35 cellular contexts compared by ENCODE assay signal in genomic region chr21:20537162-20537561, GRCh38.
A peak's percentile ranks its signal among the peaks of the same experiment; 100 is the strongest.
DNase-seq lines count a peak whose midpoint lies in the region; ATAC-seq, FAIRE-seq and TF ChIP-seq lines count a peak whose summit lies in the region.
"Had no signal": no experiment of that assay in that cellular context is flagged by ENCODE, and none has a peak within 500 bp of the region (broad histone marks: within the 10 kb centered on the region; RNA-seq: fewer than 3 reads in every experiment).

No MANE protein-coding gene starts in this region.

- no peak overlapping the region for H3K18ac ChIP-seq in IMR-90 (ENCODE audit: low read depth, low read length)

- H4K5ac ChIP-seq in IMR-90 (ENCODE audit: low read depth, low read length), result no peak overlapping the region

- no peak overlapping the region for H3K56ac ChIP-seq in IMR-90 (ENCODE audit: extremely low read depth, insufficient read depth, low read length)

- TF ChIP-seq CTCF in HepG2 (CRISPR knock-in tag; IDR thresholded peaks at IDR 0.05) (no peak), right lobe of liver (IDR thresholded peaks at IDR 0.05) (no peak), IMR-90 (conservative IDR thresholded peaks at IDR 0.05; ENCODE audit: low read depth, low read length) (no peak), K562 (IDR thresholded peaks at IDR 0.05 in 2 of 3, conservative IDR thresholded peaks at IDR 0.05 in 1 of 3; ENCODE audit: insufficient read depth in 2 of 3, low read depth in 1 of 3, low read length in 3 of 3) (no peak), hepatocyte (IDR thresholded peaks at IDR 0.05; ENCODE audit: poor library complexity) (no peak)

- no peak overlapping the region for H2AK5ac ChIP-seq in IMR-90 (ENCODE audit: low read depth, low read length)

- H3K79me1 ChIP-seq in IMR-90 (ENCODE audit: low read depth in 1 of 2, low read length in 2 of 2), result no peaks in the 10 kb centered on the region

- BruUV-seq in HepG2 (replicated peaks; lab: Mats Ljungman, UMichigan), result no TSS peak
- BruUV-seq in IMR-90 (replicated peaks; lab: Mats Ljungman, UMichigan), result no TSS peak
- no TSS peak for BruUV-seq in K562 (replicated peaks; lab: Mats Ljungman, UMichigan)

- no peak overlapping the region for H3K14ac ChIP-seq in IMR-90 (replicated peaks; ENCODE audit: low read depth, low read length)

- POLR2A ChIA-PET in HepG2 (lab: Yijun Ruan, JAX), result no interaction called here
- POLR2A ChIA-PET in IMR-90 (lab: Charles Lee; ENCODE audit: unreplicated experiment), result no interaction called here
- POLR2A ChIA-PET in K562 (lab: Yijun Ruan, JAX), result no interaction called here

- H2BK15ac ChIP-seq in IMR-90 (ENCODE audit: low read depth, low read length), result no peak overlapping the region

- ATAC-seq in HepG2 (no peak), right lobe of liver (no peak), IMR-90 (ENCODE audit: low read depth) (no peak), K562 (no peak)
- ATAC-seq: A549; CD8-positive, alpha-beta T cell had no signal

- DNase-seq in HepG2 (ENCODE audit: low spot score) (no peak), right lobe of liver (no peak), IMR-90 (no peak), K562 (ENCODE audit: extremely low read depth in 1 of 4, low spot score in 3 of 4) (no peak), hepatocyte (ENCODE audit: low spot score) (no peak), NCI-H1092 treated with DMSO at 0.1 percent for 48 hours (lab: John Stamatoyannopoulos, UW) (no peak)
- no peak for DNase-seq in stimulated activated CD4-positive, alpha-beta T cell treated with anti-CD3 and anti-CD28 coated beads, Interleukin-4, amount 100 ng/mL, for 1 hour
- DNase-seq: 8988T; ACHN; AML-193; BE2C; C1 segment of cervical spinal cord; Caco-2; Calu3; CD4-positive, alpha-beta memory T cell; CD4-positive, alpha-beta T cell; CD4-positive, CD25-positive, alpha-beta regulatory T cell; CD8-positive, alpha-beta memory T cell; CD8-positive, alpha-beta T cell; COR-L47; DMS 273 treated with DMSO at 0.1 percent for 48 hours; DMS153; DMS53; DMS79; DMS79 treated with DMSO at 0.1 percent for 48 hours; DND-41; EL had no signal

- no peak overlapping the region for H3K9ac ChIP-seq in HepG2 (ENCODE audit: insufficient read depth, low read depth, low read length)
- H3K9ac ChIP-seq in IMR-90 (ENCODE audit: low read depth, low read length), result no peak overlapping the region
- H3K9ac ChIP-seq in K562 (ENCODE audit: insufficient read depth in 1 of 2, low read depth in 2 of 2, low read length in 2 of 2), result no peak overlapping the region
- no peak overlapping the region for H3K9ac ChIP-seq in stomach smooth muscle (ENCODE audit: low read length in 2 of 2)
- H3K9ac ChIP-seq: BLaER1; BLaER1 treated with 17β-estradiol and CSF1 and Interleukin-3, amounts not matched to agents 10 nM and 100 nM had no signal

- in situ Hi-C loops in HepG2 (cut with HindIII; ENCODE audit: extremely low pct_ligation_motif_present, low pct_unique_long_range_greater_than_20kb), result no loop called here
- in situ Hi-C loops in IMR-90 (cut with MboI; ENCODE audit: low sequenced_read_pairs), result no loop called here
- in situ Hi-C loops in K562 (cut with MboI), result no loop called here

- H2AFZ ChIP-seq in HepG2 (ENCODE audit: low read length) (no peak overlapping the region), IMR-90 (replicated peaks; ENCODE audit: low read length, poor library complexity) (no peak overlapping the region), K562 (ENCODE audit: low read depth, low read length) (no peak overlapping the region), hepatocyte (no peak overlapping the region)

- no peak for TF ChIP-seq EP300 in HepG2 (IDR thresholded peaks at IDR 0.05; ENCODE audit: low read depth in 2 of 2, low read length in 2 of 2)
- no peak for TF ChIP-seq EP300 in HepG2 (CRISPR knock-in tag; IDR thresholded peaks at IDR 0.05; ENCODE audit: borderline replicate concordance)
- TF ChIP-seq EP300 in K562 (IDR thresholded peaks at IDR 0.05; ENCODE audit: low read length), result no peak

- H3K4me3 ChIP-seq in HepG2 (replicated peaks in 1 of 3; ENCODE audit: insufficient read depth in 1 of 3, low read depth in 2 of 3, low read length in 3 of 3) (no peak overlapping the region), right lobe of liver (no peak overlapping the region), IMR-90 (ENCODE audit: insufficient read depth, low read depth, low read length) (no peak overlapping the region), K562 (no peak overlapping the region), stomach smooth muscle (ENCODE audit: low read length in 2 of 2) (no peak overlapping the region), hepatocyte (no peak overlapping the region)
- H3K4me3 ChIP-seq: A549; BLaER1; BLaER1 treated with 17β-estradiol and CSF1 and Interleukin-3, amounts not matched to agents 10 nM and 100 nM had no signal

- H3K9me2 ChIP-seq in hepatocyte (replicated peaks; ENCODE audit: insufficient read depth), result no peaks in the 10 kb centered on the region

- H2BK20ac ChIP-seq in IMR-90 (ENCODE audit: low read depth, low read length), result no peak overlapping the region

- H2AK9ac ChIP-seq in IMR-90 (replicated peaks; ENCODE audit: low read depth, low read length, poor library complexity), result no peak overlapping the region

- H2BK120ac ChIP-seq in IMR-90 (ENCODE audit: low read depth, low read length), result no peak overlapping the region

- H3K4me1 ChIP-seq in HepG2 (ENCODE audit: insufficient read depth, low read length) (no peaks in the 10 kb centered on the region), right lobe of liver (no peaks in the 10 kb centered on the region), IMR-90 (ENCODE audit: control insufficient read depth, insufficient read depth, low read length) (no peaks in the 10 kb centered on the region), K562 (replicated peaks in 1 of 2; ENCODE audit: control insufficient read depth in 2 of 2, insufficient read depth in 2 of 2, low read length in 2 of 2) (no peaks in the 10 kb centered on the region), stomach smooth muscle (ENCODE audit: control insufficient read depth, insufficient read depth, low read length) (no peaks in the 10 kb centered on the region), hepatocyte (ENCODE audit: insufficient read depth) (no peaks in the 10 kb centered on the region)
- H3K4me1 ChIP-seq: A549, BE2C, BLaER1, Caco-2 had no signal

- H2BK5ac ChIP-seq in IMR-90 (ENCODE audit: low read depth, low read length, poor library complexity, severe bottlenecking), result no peak overlapping the region

- 4% methylated on average over 1 of the region's 1 CpG for WGBS in HepG2 (ENCODE audit: low lambda C conversion rate)
- WGBS in right lobe of liver (ENCODE audit: insufficient coverage, low coverage, low lambda C conversion rate, missing lambda C conversion rate), result 73% methylated on average over 1 of the region's 1 CpG
- WGBS in IMR-90 (ENCODE audit: extremely low coverage in 2 of 2, insufficient read length in 1 of 2), 2 experiments, result no CpG with 5 or more reads among the region's 1 CpG
- WGBS in K562 (ENCODE audit: insufficient coverage, low coverage, missing lambda C conversion rate), result 33% methylated on average over 1 of the region's 1 CpG
- 100% methylated on average over 1 of the region's 1 CpG for WGBS in hepatocyte (ENCODE audit: low lambda C conversion rate, missing lambda C conversion rate)

- intact Hi-C loops in HepG2 (cut with micrococcal nuclease; ENCODE audit: unreplicated experiment) (no loop called here), right lobe of liver (cut with DNase I) (no loop called here), IMR-90 (cut with micrococcal nuclease) (no loop called here), K562 (cut with micrococcal nuclease) (no loop called here)

- H3K4me2 ChIP-seq in HepG2 (ENCODE audit: low read depth, low read length) (no peak overlapping the region), IMR-90 (ENCODE audit: low read depth, low read length) (no peak overlapping the region), K562 (ENCODE audit: insufficient read depth, low read length) (no peak overlapping the region), hepatocyte (no peak overlapping the region)
- H3K4me2 ChIP-seq: A549, BLaER1 had no signal

- dilution Hi-C loops in IMR-90 (cut with HindIII; ENCODE audit: low sequenced_read_pairs, unreplicated experiment), result no loop called here

- no peaks in the 10 kb centered on the region for H3K36me3 ChIP-seq in HepG2 (replicated peaks in 1 of 2; ENCODE audit: control insufficient read depth in 1 of 2, insufficient read depth in 2 of 2, low read length in 2 of 2)
- no peaks in the 10 kb centered on the region for H3K36me3 ChIP-seq in right lobe of liver
- H3K36me3 ChIP-seq in IMR-90 (ENCODE audit: control insufficient read depth, insufficient read depth, low read length), result no peaks in the 10 kb centered on the region
- H3K36me3 ChIP-seq in K562 (ENCODE audit: control insufficient read depth, insufficient read depth, low read length), result no peaks in the 10 kb centered on the region
- H3K36me3 ChIP-seq in stomach smooth muscle (ENCODE audit: control insufficient read depth in 2 of 2, insufficient read depth in 2 of 2, low read length in 2 of 2), result no peaks in the 10 kb centered on the region
- H3K36me3 ChIP-seq in hepatocyte (replicated peaks; ENCODE audit: insufficient read depth, low read depth), result no peaks in the 10 kb centered on the region
- H3K36me3 ChIP-seq: BE2C; BLaER1; BLaER1 treated with 17β-estradiol and CSF1 and Interleukin-3, amounts not matched to agents 10 nM and 100 nM had no signal

- TF ChIP-seq RAD21 in HepG2 (CRISPR knock-in tag; IDR thresholded peaks at IDR 0.05) (no peak), IMR-90 (IDR thresholded peaks at IDR 0.05; ENCODE audit: low read length) (no peak), K562 (CRISPR knock-in tag; conservative IDR thresholded peaks at IDR 0.05 in 1 of 2, IDR thresholded peaks at IDR 0.05 in 1 of 2) (no peak)

- H3K27ac ChIP-seq in HepG2 (ENCODE audit: extremely low read length, insufficient read depth, low read length), result no peak overlapping the region
- no peak overlapping the region for H3K27ac ChIP-seq in right lobe of liver
- no peak overlapping the region for H3K27ac ChIP-seq in IMR-90 (ENCODE audit: insufficient read depth, low read length)
- H3K27ac ChIP-seq in K562 (ENCODE audit: extremely low read depth, low read depth, low read length), result no peak overlapping the region
- H3K27ac ChIP-seq in stomach smooth muscle (ENCODE audit: low read length), result peak overlapping the region; percentile 42
- no peak overlapping the region for H3K27ac ChIP-seq in hepatocyte
- H3K27ac ChIP-seq: 22Rv1; A549; BLaER1; BLaER1 treated with 17β-estradiol and CSF1 and Interleukin-3, amounts not matched to agents 10 nM and 100 nM; C4-2B had no signal

- H4K8ac ChIP-seq in IMR-90 (ENCODE audit: low read depth in 2 of 2, low read length in 2 of 2), result no peak overlapping the region

- no peaks in the 10 kb centered on the region for H3K79me2 ChIP-seq in HepG2 (ENCODE audit: insufficient read depth, low read length)
- H3K79me2 ChIP-seq in K562 (ENCODE audit: control insufficient read depth, insufficient read depth, low read length), result no peaks in the 10 kb centered on the region
- H3K79me2 ChIP-seq in hepatocyte, result no peaks in the 10 kb centered on the region

- FAIRE-seq in HepG2 (lab: Jason Lieb, UNC) (no peak), K562 (lab: Jason Lieb, UNC) (no peak)
- FAIRE-seq: A204.1, A549, D721Med had no signal

- TF ChIP-seq POLR2A in HepG2 (IDR thresholded peaks at IDR 0.05; ENCODE audit: insufficient read depth in 1 of 2, low read depth in 2 of 2, low read length in 2 of 2) (no peak), right lobe of liver (IDR thresholded peaks at IDR 0.05) (no peak), IMR-90 (IDR thresholded peaks at IDR 0.05; ENCODE audit: low read depth, low read length) (no peak), K562 (conservative IDR thresholded peaks at IDR 0.05) (no peak)

- H3K9me3 ChIP-seq in HepG2 (ENCODE audit: low read length) (peaks cover 88% of the 10 kb centered on the region), right lobe of liver (no peaks in the 10 kb centered on the region), IMR-90 (ENCODE audit: control insufficient read depth, insufficient read depth, low read length) (peaks cover 15% of the 10 kb centered on the region), K562 (replicated peaks; ENCODE audit: control insufficient read depth, insufficient read depth, low read depth, low read length) (no peaks in the 10 kb centered on the region), stomach smooth muscle (ENCODE audit: control insufficient read depth in 2 of 2, low read length in 2 of 2) (peaks cover 0 to 6% of the 10 kb centered on the region in 2 donors), hepatocyte (ENCODE audit: low read depth) (no peaks in the 10 kb centered on the region)
- H3K9me3 ChIP-seq: A549; BE2C; BLaER1; BLaER1 treated with 17β-estradiol and CSF1 and Interleukin-3, amounts not matched to agents 10 nM and 100 nM; Caco-2 had no signal

- H3K27me3 ChIP-seq in HepG2 (ENCODE audit: control insufficient read depth in 1 of 2, insufficient read depth in 2 of 2, low read length in 2 of 2) (no peaks in the 10 kb centered on the region), right lobe of liver (no peaks in the 10 kb centered on the region), IMR-90 (ENCODE audit: control insufficient read depth, insufficient read depth, low read length) (no peaks in the 10 kb centered on the region), K562 (ENCODE audit: control insufficient read depth in 2 of 2, insufficient read depth in 2 of 2, low read length in 2 of 2) (no peaks in the 10 kb centered on the region), stomach smooth muscle (ENCODE audit: control insufficient read depth in 1 of 2, insufficient read depth in 2 of 2, low read length in 2 of 2) (no peaks in the 10 kb centered on the region), hepatocyte (no peaks in the 10 kb centered on the region)
- H3K27me3 ChIP-seq: BE2C; BLaER1; BLaER1 treated with 17β-estradiol and CSF1 and Interleukin-3, amounts not matched to agents 10 nM and 100 nM had no signal

- no peak overlapping the region for H3K23ac ChIP-seq in IMR-90 (ENCODE audit: low read depth, low read length)

- CTCF ChIA-PET in HepG2 (lab: Yijun Ruan, JAX; ENCODE audit: low intra/inter-chr PET ratio, low total read pairs) (no interaction called here), IMR-90 (lab: Yijun Ruan, JAX) (interaction anchor here (0.6 kb wide), 1 partner anchor 53 kb away, joined by 3 read pairs; no protein-coding TSS in a partner anchor), K562 (lab: Yijun Ruan, JAX; ENCODE audit: low intra/inter-chr PET ratio) (no interaction called here)

- H4K20me1 ChIP-seq in HepG2 (ENCODE audit: insufficient read depth, low read length) (no peaks in the 10 kb centered on the region), IMR-90 (ENCODE audit: insufficient read depth, low read length) (no peaks in the 10 kb centered on the region), K562 (replicated peaks; ENCODE audit: control insufficient read depth, insufficient read depth, low read length) (no peaks in the 10 kb centered on the region), hepatocyte (ENCODE audit: insufficient read depth, poor library complexity, severe bottlenecking) (no peaks in the 10 kb centered on the region)
- H4K20me1 ChIP-seq: BLaER1; BLaER1 treated with 17β-estradiol and CSF1 and Interleukin-3, amounts not matched to agents 10 nM and 100 nM had no signal

- no peak overlapping the region for H4K91ac ChIP-seq in IMR-90 (ENCODE audit: insufficient read depth, low read depth, low read length)

- no peak overlapping the region for H3K4ac ChIP-seq in IMR-90 (ENCODE audit: low read depth, low read length)

- no peaks in the 10 kb centered on the region for H3K9me1 ChIP-seq in IMR-90 (ENCODE audit: insufficient read depth, low read length)
- H3K9me1 ChIP-seq in K562 (ENCODE audit: control insufficient read depth, insufficient read depth, low read length), result no peaks in the 10 kb centered on the region

Comparison
In these comparisons a context has a peak if more than half of its experiments do, and no peak if none do; other contexts are left out.
1. Of the 241 proteins assayed by ChIP-seq in both HepG2 and K562: peak only in HepG2: none; only in K562: none; in both: CEBPB; in neither: 239; mixed calls (peak in some experiments, not most) for 1.